ENCODE assay signal across 20 cellular contexts in the genomic region with DNA sequence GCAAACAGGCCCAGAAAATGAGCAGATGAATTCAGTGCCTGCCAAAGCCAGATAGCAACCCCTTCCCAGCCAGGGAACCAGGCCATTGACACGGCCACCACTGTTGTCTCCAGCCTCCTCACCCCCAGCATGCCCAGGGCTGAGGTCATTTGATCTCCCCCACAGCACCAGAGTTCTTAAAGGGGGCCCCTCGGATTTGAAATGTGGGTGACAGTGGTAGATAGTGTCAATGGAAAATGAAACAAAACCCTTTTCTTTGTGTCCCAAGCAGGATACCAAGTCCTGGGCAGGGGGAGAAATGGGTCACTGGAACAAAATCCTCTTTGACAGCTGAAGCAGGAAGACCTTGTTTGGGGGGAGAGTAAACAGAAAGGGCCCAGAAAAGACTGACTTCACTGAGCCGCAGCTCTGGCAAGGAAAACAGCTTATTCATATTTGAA. TPM values are rescaled to one million over a fixed set of nuclear protein-coding genes. Genes with fewer than 3 reads are reported as not detected.
DNase-seq lines count a peak whose midpoint lies in the region; ATAC-seq, FAIRE-seq and TF ChIP-seq lines count a peak whose summit lies in the region.
"Had no signal": no experiment of that assay in that cellular context is flagged by ENCODE, and none has a peak within 500 bp of the region (broad histone marks: within the 10 kb centered on the region; RNA-seq: fewer than 3 reads in every experiment).

No MANE protein-coding gene starts in this region.

- POLR2A ChIA-PET in HepG2 (lab: Yijun Ruan, JAX): no interaction called here

- WGBS in liver: 53% methylated on average over 3 of the region's 3 CpGs
- 21% methylated on average over 2 of the region's 3 CpGs for WGBS in HepG2 (ENCODE audit: low lambda C conversion rate)
- 19 to 46% (median 33%) methylated on average over 3 of the region's 3 CpGs for WGBS in stomach, 5 donors

- TF ChIP-seq EP300 in HepG2 (IDR thresholded peaks at IDR 0.05; ENCODE audit: low read depth in 2 of 2, low read length in 2 of 2) (no peak), HepG2 (CRISPR knock-in tag; IDR thresholded peaks at IDR 0.05; ENCODE audit: borderline replicate concordance) (no peak), stomach (IDR thresholded peaks at IDR 0.05) (no peak)

- no peaks in the 10 kb centered on the region for H3K79me2 ChIP-seq in HepG2 (ENCODE audit: insufficient read depth, low read length)

- intact Hi-C loops in HepG2 (cut with micrococcal nuclease; ENCODE audit: unreplicated experiment): no loop called here
- intact Hi-C loops in stomach (cut with DNase I; ENCODE audit: low total_unique reads): no loop called here
- intact Hi-C loops in breast epithelium (cut with DNase I; ENCODE audit: low total_unique reads): loop anchor here (10.0 kb wide), 1 partner anchor 149 kb away; a partner anchor contains a TSS

- no peak for FAIRE-seq in HepG2 (lab: Jason Lieb, UNC)
- FAIRE-seq in RCC 7860 (lab: Jason Lieb, UNC): no peak

- H2AFZ ChIP-seq in HepG2 (ENCODE audit: low read length): no peak overlapping the region

- H3K4me2 ChIP-seq in HepG2 (ENCODE audit: low read depth, low read length): no peak overlapping the region

- H3K9me3 ChIP-seq in liver (ENCODE audit: control insufficient read depth in 4 of 4, low read length in 3 of 4) (no peaks in the 10 kb centered on the region), HepG2 (ENCODE audit: low read length) (no peaks in the 10 kb centered on the region), stomach (no peaks in the 10 kb centered on the region), breast epithelium (no peaks in the 10 kb centered on the region)
- H3K9me3 ChIP-seq: thyroid gland had no signal

- no peaks in the 10 kb centered on the region for H4K20me1 ChIP-seq in HepG2 (ENCODE audit: insufficient read depth, low read length)

- H3K4me1 ChIP-seq in liver (ENCODE audit: control insufficient read depth in 4 of 4, insufficient read depth in 4 of 4, low read length in 3 of 4) (peaks cover 0 to 4% (median 2%) of the 10 kb centered on the region in 4 donors), HepG2 (ENCODE audit: insufficient read depth, low read length) (no peaks in the 10 kb centered on the region), stomach (peaks cover 0 to 43% (median 21%) of the 10 kb centered on the region in 4 donors), breast epithelium (no peaks in the 10 kb centered on the region)

- no peak for TF ChIP-seq POLR2A in HepG2 (IDR thresholded peaks at IDR 0.05; ENCODE audit: insufficient read depth in 1 of 2, low read depth in 2 of 2, low read length in 2 of 2)
- TF ChIP-seq POLR2A in stomach (IDR thresholded peaks at IDR 0.05): no peak
- no peak for TF ChIP-seq POLR2A in breast epithelium (IDR thresholded peaks at IDR 0.05)

- H3K36me3 ChIP-seq in liver (ENCODE audit: control insufficient read depth in 4 of 4, insufficient read depth in 3 of 4, low read depth in 1 of 4, low read length in 3 of 4) (no peaks in the 10 kb centered on the region), HepG2 (replicated peaks in 1 of 2; ENCODE audit: control insufficient read depth in 1 of 2, insufficient read depth in 2 of 2, low read length in 2 of 2) (no peaks in the 10 kb centered on the region), stomach (no peaks in the 10 kb centered on the region), breast epithelium (no peaks in the 10 kb centered on the region)
- H3K36me3 ChIP-seq: brain microvascular endothelial cell, thyroid gland had no signal

- no peak for DNase-seq in HepG2 (ENCODE audit: low spot score)
- peak; percentile 86 for DNase-seq in midbrain (lab: John Stamatoyannopoulos, UW)
- DNase-seq in stomach: no peak
- no peak for DNase-seq in breast epithelium (ENCODE audit: low spot score in 2 of 2)
- DNase-seq in activated T-cell treated with anti-CD3 and anti-CD28 coated beads, Interleukin-2, amount 50 U/mL, for 48 hours: no peak
- DNase-seq in AG20443 (ENCODE audit: low spot score): no peak
- no peak for DNase-seq in RCC 7860 (ENCODE audit: low spot score)
- DNase-seq: activated CD4-positive, alpha-beta T cell treated with anti-CD3 and anti-CD28 coated beads for 36 hours; activated naive CD4-positive, alpha-beta T cell treated with Interleukin-2 at 50 U/mL for 16 hours; brain microvascular endothelial cell; CD4-positive, alpha-beta T cell; DMS79 treated with DMSO at 0.1 percent for 48 hours; effector CD4-positive, alpha-beta T cell; HFFc6; naive thymus-derived CD4-positive, alpha-beta T cell; NCI-H2029; NCI-H524; thyroid gland had no signal

- TF ChIP-seq CTCF in liver (IDR thresholded peaks at IDR 0.05; ENCODE audit: low read depth, low read length, missing input control): no peak
- no peak for TF ChIP-seq CTCF in HepG2 (CRISPR knock-in tag; IDR thresholded peaks at IDR 0.05)
- no peak for TF ChIP-seq CTCF in stomach (IDR thresholded peaks at IDR 0.05)
- no peak for TF ChIP-seq CTCF in breast epithelium (IDR thresholded peaks at IDR 0.05)

- no peak for TF ChIP-seq RAD21 in liver (IDR thresholded peaks at IDR 0.05)
- TF ChIP-seq RAD21 in HepG2 (CRISPR knock-in tag; IDR thresholded peaks at IDR 0.05): no peak

- no peak for ATAC-seq in HepG2
- ATAC-seq: activated CD4-positive, alpha-beta T cell treated with anti-CD3 and anti-CD28 coated beads for 36 hours; naive thymus-derived CD4-positive, alpha-beta T cell had no signal

- H3K9ac ChIP-seq in liver (ENCODE audit: low read depth in 1 of 2, low read length in 2 of 2): no peak overlapping the region
- no peak overlapping the region for H3K9ac ChIP-seq in HepG2 (ENCODE audit: insufficient read depth, low read depth, low read length)

- CTCF ChIA-PET in HepG2 (lab: Yijun Ruan, JAX; ENCODE audit: low intra/inter-chr PET ratio, low total read pairs): no interaction called here

- H3K4me3 ChIP-seq in liver (ENCODE audit: low read depth in 1 of 3, low read length in 3 of 3): no peak overlapping the region
- H3K4me3 ChIP-seq in HepG2 (replicated peaks in 1 of 3; ENCODE audit: insufficient read depth in 1 of 3, low read depth in 2 of 3, low read length in 3 of 3): no peak overlapping the region
- H3K4me3 ChIP-seq in stomach: no peak overlapping the region
- no peak overlapping the region for H3K4me3 ChIP-seq in breast epithelium
- H3K4me3 ChIP-seq: thyroid gland had no signal

- BruUV-seq in HepG2 (replicated peaks; lab: Mats Ljungman, UMichigan): no TSS peak

- in situ Hi-C loops in HepG2 (cut with HindIII; ENCODE audit: extremely low pct_ligation_motif_present, low pct_unique_long_range_greater_than_20kb): no loop called here

- no peaks in the 10 kb centered on the region for H3K27me3 ChIP-seq in liver (ENCODE audit: control insufficient read depth in 4 of 4, insufficient read depth in 4 of 4, low read length in 3 of 4)
- H3K27me3 ChIP-seq in HepG2 (ENCODE audit: control insufficient read depth in 1 of 2, insufficient read depth in 2 of 2, low read length in 2 of 2): peaks cover 4 to 9% of the 10 kb centered on the region in 2 experiments; a peak in 2 of 5 replicates
- no peaks in the 10 kb centered on the region for H3K27me3 ChIP-seq in stomach
- no peaks in the 10 kb centered on the region for H3K27me3 ChIP-seq in breast epithelium
- H3K27me3 ChIP-seq: brain microvascular endothelial cell, thyroid gland had no signal

- H3K27ac ChIP-seq in liver (ENCODE audit: low read depth in 1 of 2, low read length in 2 of 2) (peak overlapping the region; percentile 26 to 59), HepG2 (ENCODE audit: extremely low read length, insufficient read depth, low read length) (no peak overlapping the region), stomach (peak overlapping the region in 4 of 5 donors; percentile 53 to 82 (median 54)), breast epithelium (peak overlapping the region in 1 of 2 donors; percentile 72)
- H3K27ac ChIP-seq: brain microvascular endothelial cell had no signal

RNA-seq across cellular contexts. Expression of a gene that starts 14.3 kb away (rescaled TPM):
- total RNA-seq in liver (under 1 TPM in 1 of 2 donors, not detected in 1; 0.09 TPM), HepG2 (2016; rRNA removed; fragmentation: Illumina TruSeq; extraction: Trizol) (not detected in 2 replicates), stomach (not detected), breast epithelium (not detected)
- polyA plus RNA-seq in liver (not detected), HepG2 (2011; rRNA removed) (not detected in 2 replicates), stomach (not detected)
- total RNA-seq in HepG2 (2016; cell fraction: cytosol; rRNA removed; fragmentation: Illumina TruSeq; extraction: Trizol; ENCODE audit: low read depth): not detected in 2 replicates
- total RNA-seq in HepG2 (2016; cell fraction: insoluble cytoplasmic fraction; rRNA removed; fragmentation: Illumina TruSeq; extraction: Trizol): not detected in 2 replicates
- total RNA-seq in HepG2 (2016; cell fraction: membrane; rRNA removed; fragmentation: Illumina TruSeq; extraction: Trizol): not detected in 2 replicates
- total RNA-seq in HepG2 (2016; cell fraction: nucleus; rRNA removed; fragmentation: Illumina TruSeq; extraction: Trizol): not detected in 2 replicates
- not detected in 2 replicates for polyA plus RNA-seq in HepG2 (2011; cell fraction: cytosol; rRNA removed)
- polyA plus RNA-seq in HepG2 (2011; cell fraction: nucleus; rRNA removed): not detected in 2 replicates
- polyA plus RNA-seq in HepG2 (2012): not detected in 2 replicates
- not detected in 2 replicates for polyA plus RNA-seq in HepG2 (2016; cell fraction: cytosol; fragmentation: Illumina TruSeq; extraction: Trizol; ENCODE audit: low read depth)
- not detected in 2 replicates for polyA plus RNA-seq in HepG2 (2016; cell fraction: insoluble cytoplasmic fraction; fragmentation: Illumina TruSeq; extraction: Trizol; ENCODE audit: low read depth)
- not detected in 2 replicates for polyA plus RNA-seq in HepG2 (2016; cell fraction: membrane; fragmentation: Illumina TruSeq; extraction: Trizol; ENCODE audit: low read depth)
- polyA plus RNA-seq in HepG2 (2016; cell fraction: nucleus; fragmentation: Illumina TruSeq; extraction: Trizol; ENCODE audit: insufficient read depth, low read depth): not detected in 2 replicates
- polyA minus RNA-seq in HepG2 (2011; rRNA and poly(A)+ RNA removed; ENCODE audit: low replicate concordance): not detected in 2 replicates
- polyA minus RNA-seq in HepG2 (2011; cell fraction: cytosol; rRNA and poly(A)+ RNA removed): not detected in 2 replicates
- not detected in 2 replicates for polyA minus RNA-seq in HepG2 (2011; cell fraction: nucleus; rRNA and poly(A)+ RNA removed)
- total RNA-seq: activated CD4-positive, alpha-beta T cell treated with anti-CD3 and anti-CD28 coated beads for 36 hours; CD4-positive, alpha-beta T cell; HFFc6; M059J; naive thymus-derived CD4-positive, alpha-beta T cell; thyroid gland had no signal
- polyA plus RNA-seq: naive thymus-derived CD4-positive, alpha-beta T cell had no signal

RNA-seq across cellular contexts. Expression of a gene that starts 32.6 kb away (rescaled TPM):
- total RNA-seq in liver: 10 to 100 TPM; 12.6 to 17.5 TPM
- polyA plus RNA-seq in liver: 1 to 10 TPM; 8.7 to 9.2 TPM
- 0.29 and 0.55 TPM in 2 replicates for total RNA-seq in HepG2 (2016; rRNA removed; fragmentation: Illumina TruSeq; extraction: Trizol)
- total RNA-seq in HepG2 (2016; cell fraction: cytosol; rRNA removed; fragmentation: Illumina TruSeq; extraction: Trizol; ENCODE audit: low read depth): 0.10 TPM in 1 of 2 replicates, not detected in the other
- total RNA-seq in HepG2 (2016; cell fraction: insoluble cytoplasmic fraction; rRNA removed; fragmentation: Illumina TruSeq; extraction: Trizol): 0.67 TPM in 1 of 2 replicates, not detected in the other
- total RNA-seq in HepG2 (2016; cell fraction: membrane; rRNA removed; fragmentation: Illumina TruSeq; extraction: Trizol): not detected in 2 replicates
- 0.81 and 1.4 TPM in 2 replicates for total RNA-seq in HepG2 (2016; cell fraction: nucleus; rRNA removed; fragmentation: Illumina TruSeq; extraction: Trizol)
- polyA plus RNA-seq in HepG2 (2011; rRNA removed): 0.39 and 0.59 TPM in 2 replicates
- 0.03 and 0.08 TPM in 2 replicates for polyA plus RNA-seq in HepG2 (2011; cell fraction: cytosol; rRNA removed)
- 3.1 and 3.4 TPM in 2 replicates for polyA plus RNA-seq in HepG2 (2011; cell fraction: nucleus; rRNA removed)
- 0.24 and 0.48 TPM in 2 replicates for polyA plus RNA-seq in HepG2 (2012)
- not detected in 2 replicates for polyA plus RNA-seq in HepG2 (2016; cell fraction: cytosol; fragmentation: Illumina TruSeq; extraction: Trizol; ENCODE audit: low read depth)
- polyA plus RNA-seq in HepG2 (2016; cell fraction: insoluble cytoplasmic fraction; fragmentation: Illumina TruSeq; extraction: Trizol; ENCODE audit: low read depth): not detected in 2 replicates
- polyA plus RNA-seq in HepG2 (2016; cell fraction: membrane; fragmentation: Illumina TruSeq; extraction: Trizol; ENCODE audit: low read depth): not detected in 2 replicates
- 1.4 and 2.4 TPM in 2 replicates for polyA plus RNA-seq in HepG2 (2016; cell fraction: nucleus; fragmentation: Illumina TruSeq; extraction: Trizol; ENCODE audit: insufficient read depth, low read depth)
- 0.10 and 7.7 TPM in 2 replicates for polyA minus RNA-seq in HepG2 (2011; rRNA and poly(A)+ RNA removed; ENCODE audit: low replicate concordance)
- polyA minus RNA-seq in HepG2 (2011; cell fraction: cytosol; rRNA and poly(A)+ RNA removed): not detected in 2 replicates
- polyA minus RNA-seq in HepG2 (2011; cell fraction: nucleus; rRNA and poly(A)+ RNA removed): 0.90 and 1.7 TPM in 2 replicates
- 10 to 100 TPM; 21.7 to 71.1 (median 34.4) TPM for total RNA-seq in stomach
- polyA plus RNA-seq in stomach: 10 to 100 TPM; 14.7 to 17.4 (median 16.3) TPM
- 10 to 100 TPM; 21.0 to 35.0 (median 23.0) TPM for total RNA-seq in breast epithelium

Comparison
In these comparisons a context has a peak if more than half of its experiments do, and no peak if none do; other contexts are left out.
1. RNA of a gene that starts 32.6 kb away (total RNA-seq): 21.7 to 71.1 TPM in stomach, 21.0 to 35.0 TPM in breast epithelium and 12.6 to 17.5 TPM in liver; 0.10 to 1.4 TPM in HepG2; every median in the first group is over 4 times any median in the second.